8 cellular contexts compared by ENCODE assay signal in genomic region chr6:145148392-145149175, GRCh38.
DNase-seq lines count a peak whose midpoint lies in the region; ATAC-seq, FAIRE-seq and TF ChIP-seq lines count a peak whose summit lies in the region.

No MANE protein-coding gene starts in this region.

- no peaks in the 10 kb centered on the region for H3K4me1 Mint-ChIP-seq in activated naive CD4-positive, alpha-beta T cell treated with anti-CD3 and anti-CD28 coated beads for 36 hours (ENCODE audit: low read depth)
- peaks cover 35% of the 10 kb centered on the region for H3K4me1 Mint-ChIP-seq in chondrocyte (ENCODE audit: low read depth)
- H3K4me1 Mint-ChIP-seq in CD8-positive, alpha-beta memory T cell: no peaks in the 10 kb centered on the region

- ATAC-seq in GM18502 (IDR thresholded peaks at IDR 0.05; ENCODE audit: poor library complexity, unreplicated experiment): peak; percentile 69
- peak; percentile 85 for ATAC-seq in HG03196 (IDR thresholded peaks at IDR 0.05; ENCODE audit: unreplicated experiment)

- CTCF ChIA-PET in activated naive CD4-positive, alpha-beta T cell treated with anti-CD3 and anti-CD28 coated beads for 36 hours (lab: Charles Lee): no interaction called here
- CTCF ChIA-PET in CD8-positive, alpha-beta memory T cell (lab: Charles Lee): no interaction called here

- H3K4me3 ChIP-seq in SJCRH30: no peak overlapping the region
- no peak overlapping the region for H3K4me3 ChIP-seq in CD8-positive, alpha-beta memory T cell (ENCODE audit: low read length)

- intact Hi-C loops in activated naive CD4-positive, alpha-beta T cell treated with anti-CD3 and anti-CD28 coated beads for 36 hours (cut with micrococcal nuclease): no loop called here

- H3K27me3 Mint-ChIP-seq in activated naive CD4-positive, alpha-beta T cell treated with anti-CD3 and anti-CD28 coated beads for 36 hours (ENCODE audit: low read depth): peaks cover 19% of the 10 kb centered on the region
- H3K27me3 Mint-ChIP-seq in chondrocyte (ENCODE audit: low read depth): no peaks in the 10 kb centered on the region
- H3K27me3 Mint-ChIP-seq in CD8-positive, alpha-beta memory T cell: peaks cover 6 to 14% of the 10 kb centered on the region in 2 donors

- no peaks in the 10 kb centered on the region for H3K27me3 ChIP-seq in SJCRH30
- H3K27me3 ChIP-seq in CD8-positive, alpha-beta memory T cell (ENCODE audit: insufficient read depth, low read length, poor library complexity, severe bottlenecking): no peaks in the 10 kb centered on the region

- no peak for FAIRE-seq in GM19239 (lab: Jason Lieb, UNC)

- H3K4me1 ChIP-seq in SJCRH30: peaks cover 4% of the 10 kb centered on the region; the same call in 1 of the 2 replicates
- H3K4me1 ChIP-seq in CD8-positive, alpha-beta memory T cell (ENCODE audit: insufficient read depth, low read length): no peaks in the 10 kb centered on the region

- H3K4me3 Mint-ChIP-seq in activated naive CD4-positive, alpha-beta T cell treated with anti-CD3 and anti-CD28 coated beads for 36 hours: no peak overlapping the region
- H3K4me3 Mint-ChIP-seq in chondrocyte (ENCODE audit: unreplicated experiment): no peak overlapping the region
- no peak overlapping the region for H3K4me3 Mint-ChIP-seq in CD8-positive, alpha-beta memory T cell

- no peak overlapping the region for H3K27ac Mint-ChIP-seq in activated naive CD4-positive, alpha-beta T cell treated with anti-CD3 and anti-CD28 coated beads for 36 hours
- no peak overlapping the region for H3K27ac Mint-ChIP-seq in chondrocyte (ENCODE audit: unreplicated experiment)
- peak overlapping the region in 1 of 8 donors; percentile 55 for H3K27ac Mint-ChIP-seq in CD8-positive, alpha-beta memory T cell

- POLR2A ChIA-PET in CD8-positive, alpha-beta memory T cell (lab: Charles Lee): no interaction called here

- no peaks in the 10 kb centered on the region for H3K36me3 Mint-ChIP-seq in activated naive CD4-positive, alpha-beta T cell treated with anti-CD3 and anti-CD28 coated beads for 36 hours (ENCODE audit: low read depth)
- no peaks in the 10 kb centered on the region for H3K36me3 Mint-ChIP-seq in chondrocyte (ENCODE audit: low read depth)
- H3K36me3 Mint-ChIP-seq in CD8-positive, alpha-beta memory T cell: no peaks in the 10 kb centered on the region

- TF ChIP-seq CTCF in chondrocyte (IDR thresholded peaks at IDR 0.05): no peak

- H3K27ac ChIP-seq in SJCRH30: no peak overlapping the region
- H3K27ac ChIP-seq in CD8-positive, alpha-beta memory T cell (ENCODE audit: low read depth, low read length): no peak overlapping the region

- H3K9me3 ChIP-seq in SJCRH30 (replicated peaks): no peaks in the 10 kb centered on the region
- H3K9me3 ChIP-seq in CD8-positive, alpha-beta memory T cell (ENCODE audit: low read length): no peaks in the 10 kb centered on the region

- peak; percentile 29 to 30 for DNase-seq in SJCRH30
- peak; percentile 73 for DNase-seq in iris pigment epithelial cell (ENCODE audit: low read depth)
- DNase-seq in activated naive CD4-positive, alpha-beta T cell treated with anti-CD3 and anti-CD28 coated beads for 36 hours: no peak
- DNase-seq in chondrocyte (ENCODE audit: low spot score): no peak
- DNase-seq in GM19239 (ENCODE audit: insufficient read length, low spot score): no peak
- DNase-seq in CD8-positive, alpha-beta memory T cell: no peak

- H3K9me3 Mint-ChIP-seq in activated naive CD4-positive, alpha-beta T cell treated with anti-CD3 and anti-CD28 coated beads for 36 hours: no peaks in the 10 kb centered on the region
- no peaks in the 10 kb centered on the region for H3K9me3 Mint-ChIP-seq in chondrocyte (ENCODE audit: low read depth)
- no peaks in the 10 kb centered on the region for H3K9me3 Mint-ChIP-seq in CD8-positive, alpha-beta memory T cell

- H3K36me3 ChIP-seq in SJCRH30: no peaks in the 10 kb centered on the region
- H3K36me3 ChIP-seq in CD8-positive, alpha-beta memory T cell (ENCODE audit: insufficient read depth, low read length): no peaks in the 10 kb centered on the region

Comparison
In these comparisons a context has a peak if more than half of its experiments do, and no peak if none do; other contexts are left out.
1. DNase-seq: peak in SJCRH30 (2 of 2) and iris pigment epithelial cell (single experiment); none in activated naive CD4-positive, alpha-beta T cell treated with anti-CD3 and anti-CD28 coated beads for 36 hours (single experiment), chondrocyte (single experiment), GM19239 (single experiment) and CD8-positive, alpha-beta memory T cell (0 of 5).